ENCODE assay signal across 16 cellular contexts in genomic region chr5:85868070-85868469, GRCh38.
DNase-seq lines count a peak whose midpoint lies in the region; ATAC-seq and TF ChIP-seq lines count a peak whose summit lies in the region.
"Had no signal": no experiment of that assay in that cellular context is flagged by ENCODE, and none has a peak within 500 bp of the region (broad histone marks: within the 10 kb centered on the region; RNA-seq: fewer than 3 reads in every experiment).

No MANE protein-coding gene starts in this region.

- H3K36me3 Mint-ChIP-seq in type B pancreatic cell: no peaks in the 10 kb centered on the region

- H4K20me1 ChIP-seq in osteoblast (ENCODE audit: insufficient read depth, low read length): no peaks in the 10 kb centered on the region

- H3K4me1 ChIP-seq in BE2C: no peaks in the 10 kb centered on the region
- no peaks in the 10 kb centered on the region for H3K4me1 ChIP-seq in osteoblast (ENCODE audit: insufficient read depth, low read length)
- H3K4me1 ChIP-seq: Caco-2 had no signal

- no peak overlapping the region for H3K27ac ChIP-seq in osteoblast (ENCODE audit: low read depth, low read length)

- H3K79me2 ChIP-seq in osteoblast (ENCODE audit: insufficient read depth, low read length): no peaks in the 10 kb centered on the region

- H3K4me2 ChIP-seq in osteoblast (ENCODE audit: insufficient read depth, low read length): no peak overlapping the region

- H3K9me3 ChIP-seq in BE2C (no peaks in the 10 kb centered on the region), osteoblast (ENCODE audit: low read depth, low read length) (no peaks in the 10 kb centered on the region)
- H3K9me3 ChIP-seq: Caco-2 had no signal

- H3K36me3 ChIP-seq in BE2C (no peaks in the 10 kb centered on the region), osteoblast (ENCODE audit: insufficient read depth, low read length) (no peaks in the 10 kb centered on the region)

- TF ChIP-seq CTCF in BE2C (IDR thresholded peaks at IDR 0.05; ENCODE audit: low read depth, low read length) (peak; percentile 31), LNCaP clone FGC (IDR thresholded peaks at IDR 0.05; ENCODE audit: control insufficient read depth, extremely low read depth, insufficient read depth) (peak; percentile 42), osteoblast (IDR thresholded peaks at IDR 0.05; ENCODE audit: extremely low read depth, low read depth, low read length) (no peak), type B pancreatic cell (conservative IDR thresholded peaks at IDR 0.05) (no peak)

- no peak overlapping the region for H3K4me3 Mint-ChIP-seq in type B pancreatic cell
- H3K4me3 Mint-ChIP-seq: B cell; CD4-positive, alpha-beta T cell; H9 had no signal

- H3K27me3 Mint-ChIP-seq in type B pancreatic cell: no peaks in the 10 kb centered on the region
- H3K27me3 Mint-ChIP-seq: B cell; CD4-positive, alpha-beta T cell had no signal

- H3K4me3 ChIP-seq in BE2C (ENCODE audit: low read depth, low read length) (no peak overlapping the region), LNCaP clone FGC (ENCODE audit: low read depth, low read length) (no peak overlapping the region), osteoblast (ENCODE audit: insufficient read depth, low read length) (no peak overlapping the region)
- H3K4me3 ChIP-seq: K562 had no signal

- ATAC-seq in HG02678 (IDR thresholded peaks at IDR 0.05; ENCODE audit: unreplicated experiment): no peak
- ATAC-seq: K562 had no signal

- no peaks in the 10 kb centered on the region for H3K9me3 Mint-ChIP-seq in type B pancreatic cell
- H3K9me3 Mint-ChIP-seq: H9 had no signal

- DNase-seq in BE2C (peak; percentile 15), D341Med (ENCODE audit: low spot score) (peak; percentile 6), LNCaP clone FGC (ENCODE audit: low read depth) (no peak), osteoblast (ENCODE audit: insufficient read length, low spot score, missing footprints) (peak; percentile 23), type B pancreatic cell (ENCODE audit: extremely low spot score, unreplicated experiment) (no peak)
- DNase-seq: C1 segment of cervical spinal cord; CD4-positive, alpha-beta T cell; DMS153; DMS79; GF-D8; H9; IMR-90 had no signal

- H3K27me3 ChIP-seq in BE2C (no peaks in the 10 kb centered on the region), osteoblast (ENCODE audit: insufficient read depth, low read length) (no peaks in the 10 kb centered on the region)

- no peaks in the 10 kb centered on the region for H3K4me1 Mint-ChIP-seq in type B pancreatic cell (ENCODE audit: unreplicated experiment)
- H3K4me1 Mint-ChIP-seq: B cell, H9 had no signal

- no peak overlapping the region for H3K27ac Mint-ChIP-seq in type B pancreatic cell
- H3K27ac Mint-ChIP-seq: B cell; CD4-positive, alpha-beta T cell had no signal

- H2AFZ ChIP-seq in osteoblast (ENCODE audit: low read length): no peak overlapping the region

Comparison
In these comparisons a context has a peak if more than half of its experiments do, and no peak if none do; other contexts are left out.
1. DNase-seq: peak in BE2C (single experiment), D341Med (single experiment) and osteoblast (single experiment); none in LNCaP clone FGC (single experiment) and type B pancreatic cell (single experiment).
2. CTCF ChIP-seq: peak in BE2C (single experiment) and LNCaP clone FGC (single experiment); none in osteoblast (single experiment) and type B pancreatic cell (single experiment).